Comparison of ENCODE assay signal across 29 cellular contexts in the genomic region with DNA sequence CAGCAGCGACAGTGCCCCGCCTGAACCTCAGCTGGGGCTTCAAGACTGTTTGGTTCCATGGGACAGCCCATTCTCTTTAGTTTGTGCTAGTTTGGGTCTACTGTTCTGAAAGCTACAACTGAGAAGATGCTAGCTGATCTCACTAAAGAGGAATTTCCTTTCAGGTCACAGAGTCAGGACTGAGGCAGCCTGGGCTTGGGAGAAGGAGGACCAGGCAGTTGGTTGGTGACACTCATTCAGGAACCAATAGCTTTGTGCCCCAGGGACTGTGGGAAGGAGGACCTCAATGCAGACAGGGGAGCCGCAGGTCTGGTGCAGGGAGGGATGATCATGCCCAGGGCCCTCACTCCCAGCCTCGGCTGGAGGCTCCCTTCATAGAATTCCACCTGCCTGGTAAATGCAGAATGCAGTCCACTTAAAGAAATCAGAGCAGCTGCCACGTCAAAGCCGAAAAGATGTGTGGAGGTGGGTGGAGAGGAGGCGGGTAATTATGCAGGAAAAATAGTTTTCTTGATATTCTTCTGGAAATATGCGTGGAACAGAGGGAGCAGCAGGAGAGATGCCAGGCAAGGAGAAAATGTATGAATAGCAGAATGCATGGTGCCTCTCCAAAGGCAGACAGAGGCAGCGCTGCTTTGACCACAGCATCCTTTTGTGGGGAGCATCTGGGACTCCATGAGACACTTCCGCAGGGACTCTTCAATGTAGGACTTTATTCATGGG. TPM values are rescaled to one million over a fixed set of nuclear protein-coding genes. Genes with fewer than 3 reads are reported as not detected.
A peak's percentile ranks its signal among the peaks of the same experiment; 100 is the strongest.
DNase-seq lines count a peak whose midpoint lies in the region; ATAC-seq and TF ChIP-seq lines count a peak whose summit lies in the region.
"Had no signal": no experiment of that assay in that cellular context is flagged by ENCODE, and none has a peak within 500 bp of the region (broad histone marks: within the 10 kb centered on the region; RNA-seq: fewer than 3 reads in every experiment).

No MANE protein-coding gene starts in this region.

- no peak for TF ChIP-seq CTCF in chondrocyte (IDR thresholded peaks at IDR 0.05)

- ATAC-seq in GM18520 (IDR thresholded peaks at IDR 0.05; ENCODE audit: unreplicated experiment) (no peak), esophagus mucosa (no peak), GM21825 (IDR thresholded peaks at IDR 0.05; ENCODE audit: unreplicated experiment) (no peak)
- ATAC-seq: activated CD4-positive, CD25-positive, alpha-beta regulatory T cell treated with anti-CD3 and anti-CD28 coated beads, Interleukin-2, amount 50 U/mL, for 24 hours; CD8-positive, alpha-beta T cell; gastroesophageal sphincter; HCT116 had no signal

- WGBS in GM23248 (ENCODE audit: low coverage in 1 of 2, low lambda C conversion rate in 2 of 2, missing lambda C conversion rate in 2 of 2), 2 experiments = 56 to 58% methylated on average over 10 of the region's 10 CpGs

- H3K9me2 ChIP-seq in GM23248 (ENCODE audit: insufficient read depth) = no peaks in the 10 kb centered on the region

- H3K79me2 ChIP-seq in GM23248 (ENCODE audit: insufficient read depth) = no peaks in the 10 kb centered on the region

- no peaks in the 10 kb centered on the region for H3K36me3 Mint-ChIP-seq in chondrocyte (ENCODE audit: low read depth)
- H3K36me3 Mint-ChIP-seq in activated CD4-positive, alpha-beta T cell treated with anti-CD3 and anti-CD28 coated beads, Interleukin-2, amount 10 ng/mL, durations not matched to agents 24 days and 14 days (ENCODE audit: low read depth) = no peaks in the 10 kb centered on the region
- H3K36me3 Mint-ChIP-seq: activated naive CD4-positive, alpha-beta T cell treated with anti-CD3 and anti-CD28 coated beads, Interleukin-2, amount 10 ng/mL, durations not matched to agents 7 days and 5 days; brain; CD8-positive, alpha-beta T cell; immature natural killer cell had no signal

- no peak overlapping the region for H3K4me2 ChIP-seq in GM23248 (ENCODE audit: unreplicated experiment)

- no peaks in the 10 kb centered on the region for H3K9me3 ChIP-seq in GM23248 (ENCODE audit: low read depth)
- H3K9me3 ChIP-seq: gastroesophageal sphincter, left ventricle myocardium inferior, Peyer's patch, prostate gland, sigmoid colon had no signal

- no peaks in the 10 kb centered on the region for H4K20me1 ChIP-seq in GM23248 (ENCODE audit: insufficient read depth)

- H3K9me3 Mint-ChIP-seq in chondrocyte (ENCODE audit: low read depth) = no peaks in the 10 kb centered on the region
- H3K9me3 Mint-ChIP-seq in activated CD4-positive, alpha-beta T cell treated with anti-CD3 and anti-CD28 coated beads, Interleukin-2, amount 10 ng/mL, durations not matched to agents 24 days and 14 days = no peaks in the 10 kb centered on the region
- H3K9me3 Mint-ChIP-seq: activated naive CD4-positive, alpha-beta T cell treated with anti-CD3 and anti-CD28 coated beads, Interleukin-2, amount 10 ng/mL, durations not matched to agents 7 days and 5 days; CD8-positive, alpha-beta T cell; immature natural killer cell had no signal

- intact Hi-C loops in activated CD4-positive, alpha-beta T cell treated with anti-CD3 and anti-CD28 coated beads, Interleukin-2, amount 10 ng/mL, durations not matched to agents 24 days and 14 days (cut with micrococcal nuclease) = no loop called here

- no peak overlapping the region for H3K9ac ChIP-seq in GM23248

- no peaks in the 10 kb centered on the region for H3F3A ChIP-seq in GM23248 (ENCODE audit: insufficient read depth)

- no peaks in the 10 kb centered on the region for H3K36me3 ChIP-seq in GM23248 (ENCODE audit: low read depth)
- H3K36me3 ChIP-seq: gastroesophageal sphincter, left ventricle myocardium inferior, Peyer's patch, prostate gland, sigmoid colon had no signal

- no peak overlapping the region for H2AFZ ChIP-seq in GM23248

- in situ Hi-C loops in GM23248 (cut with MboI) = loop anchor here (10.0 kb wide), 1 partner anchor 112 kb away; no protein-coding TSS in a partner anchor

- H3K4me3 Mint-ChIP-seq in chondrocyte (ENCODE audit: unreplicated experiment) = no peak overlapping the region
- no peak overlapping the region for H3K4me3 Mint-ChIP-seq in activated CD4-positive, alpha-beta T cell treated with anti-CD3 and anti-CD28 coated beads, Interleukin-2, amount 10 ng/mL, durations not matched to agents 24 days and 14 days
- H3K4me3 Mint-ChIP-seq: activated naive CD4-positive, alpha-beta T cell treated with anti-CD3 and anti-CD28 coated beads, Interleukin-2, amount 10 ng/mL, durations not matched to agents 7 days and 5 days; B cell; brain; CD8-positive, alpha-beta T cell; immature natural killer cell had no signal

- H3K4me1 ChIP-seq in GM23248 (ENCODE audit: insufficient read depth) = peaks cover 6% of the 10 kb centered on the region; the same call in 1 of the 2 replicates
- H3K4me1 ChIP-seq: prostate gland had no signal

- peak overlapping the region; percentile 22 for H3K27ac Mint-ChIP-seq in chondrocyte (ENCODE audit: unreplicated experiment)
- no peak overlapping the region for H3K27ac Mint-ChIP-seq in activated CD4-positive, alpha-beta T cell treated with anti-CD3 and anti-CD28 coated beads, Interleukin-2, amount 10 ng/mL, durations not matched to agents 24 days and 14 days
- H3K27ac Mint-ChIP-seq: activated naive CD4-positive, alpha-beta T cell treated with anti-CD3 and anti-CD28 coated beads, Interleukin-2, amount 10 ng/mL, durations not matched to agents 7 days and 5 days; B cell; brain; CD8-positive, alpha-beta T cell; immature natural killer cell had no signal

- DNase-seq in AG08395 (ENCODE audit: low spot score) = peak; percentile 58
- peak; percentile 57 for DNase-seq in GM23248
- no peak for DNase-seq in chondrocyte (ENCODE audit: low spot score)
- peak; percentile 64 for DNase-seq in occipital lobe (lab: John Stamatoyannopoulos, UW)
- DNase-seq in activated CD4-positive, alpha-beta T cell treated with anti-CD3 and anti-CD28 coated beads, Interleukin-2, amount 10 ng/mL, durations not matched to agents 24 days and 14 days = no peak
- DNase-seq: activated CD4-positive, alpha-beta T cell treated with anti-CD3 and anti-CD28 coated beads, Interleukin-2, amount 50 U/mL, for 48 hours; activated CD8-positive, alpha-beta memory T cell treated with anti-CD3 and anti-CD28 coated beads, Interleukin-2, amount 50 U/mL, for 48 hours; activated naive CD4-positive, alpha-beta T cell treated with anti-CD3 and anti-CD28 coated beads, Interleukin-2, amount 10 ng/mL, durations not matched to agents 7 days and 5 days; CD8-positive, alpha-beta T cell; immature natural killer cell; left ventricle myocardium inferior; NCI-H1048; NCI-H446; NCI-H748 treated with DMSO at 0.1 percent for 48 hours; Peyer's patch; SHP77; sigmoid colon; stimulated activated CD4-positive, alpha-beta T cell treated with anti-CD3 and anti-CD28 coated beads, Interleukin-4, amount 100 ng/mL, for 24 hours; trophoblast cell had no signal

- no peak overlapping the region for H3K4me3 ChIP-seq in GM23248
- H3K4me3 ChIP-seq: gastroesophageal sphincter, left ventricle myocardium inferior, Peyer's patch, prostate gland, sigmoid colon had no signal

- H3K27ac ChIP-seq in GM23248 = no peak overlapping the region
- H3K27ac ChIP-seq: gastroesophageal sphincter, left ventricle myocardium inferior, Peyer's patch, prostate gland, sigmoid colon had no signal

- peaks cover 9% of the 10 kb centered on the region for H3K4me1 Mint-ChIP-seq in chondrocyte (ENCODE audit: low read depth)
- H3K4me1 Mint-ChIP-seq in activated CD4-positive, alpha-beta T cell treated with anti-CD3 and anti-CD28 coated beads, Interleukin-2, amount 10 ng/mL, durations not matched to agents 24 days and 14 days = peaks cover 2% of the 10 kb centered on the region
- H3K4me1 Mint-ChIP-seq: immature natural killer cell had no signal

- peaks cover 18% of the 10 kb centered on the region for H3K27me3 Mint-ChIP-seq in chondrocyte (ENCODE audit: low read depth)
- H3K27me3 Mint-ChIP-seq in activated CD4-positive, alpha-beta T cell treated with anti-CD3 and anti-CD28 coated beads, Interleukin-2, amount 10 ng/mL, durations not matched to agents 24 days and 14 days = peaks cover 30% of the 10 kb centered on the region
- H3K27me3 Mint-ChIP-seq: B cell had no signal

- no peaks in the 10 kb centered on the region; the same call in 1 of the 2 replicates for H3K27me3 ChIP-seq in GM23248 (replicated peaks; ENCODE audit: insufficient read depth)
- H3K27me3 ChIP-seq: Peyer's patch had no signal

RNA-seq across cellular contexts. Expression of a gene that starts 32.6 kb away (rescaled TPM):
- 20.6 and 52.4 TPM in 2 replicates for total RNA-seq in GM23248 (2014; rRNA removed; shearing (Covaris generic))
- polyA plus RNA-seq in GM23248 (2016; fragmentation: Nextera tagmentation; extraction: Ambion mirVana) = 11.9 and 15.6 TPM in 2 replicates
- total RNA-seq in chondrocyte = 29.7 to 35.1 TPM (median 32.5 TPM) in 3 replicates
- total RNA-seq in occipital lobe = 89.4 TPM
- total RNA-seq in activated CD4-positive, alpha-beta T cell treated with anti-CD3 and anti-CD28 coated beads, Interleukin-2, amount 10 ng/mL, durations not matched to agents 24 days and 14 days = 19.0 and 20.2 TPM in 2 replicates
- total RNA-seq in esophagus mucosa = 12.0 TPM

RNA-seq across cellular contexts. Expression of a gene that starts 58.2 kb away (rescaled TPM):
- total RNA-seq in GM23248 (2014; rRNA removed; shearing (Covaris generic)) = 0.32 TPM in 1 of 2 replicates, not detected in the other
- polyA plus RNA-seq in GM23248 (2016; fragmentation: Nextera tagmentation; extraction: Ambion mirVana) = 0.24 and 0.32 TPM in 2 replicates
- total RNA-seq in chondrocyte (0.07 TPM in 1 of 3 replicates, not detected in the others), occipital lobe (67.2 TPM), esophagus mucosa (0.52 TPM)
- total RNA-seq in activated CD4-positive, alpha-beta T cell treated with anti-CD3 and anti-CD28 coated beads, Interleukin-2, amount 10 ng/mL, durations not matched to agents 24 days and 14 days = 0.09 and 0.40 TPM in 2 replicates
- total RNA-seq: myocyte had no signal

Comparison
In these comparisons a context has a peak if more than half of its experiments do, and no peak if none do; other contexts are left out.
1. DNase-seq: peak in AG08395 (single experiment), GM23248 (single experiment) and occipital lobe (single experiment); none in chondrocyte (single experiment) and activated CD4-positive, alpha-beta T cell treated with anti-CD3 and anti-CD28 coated beads, Interleukin-2, amount 10 ng/mL, durations not matched to agents 24 days and 14 days (single experiment).
2. RNA of a gene that starts 58.2 kb away (total RNA-seq): 67.2 TPM in occipital lobe (single experiment); 0.52 TPM in esophagus mucosa (single experiment), 0.32 TPM in GM23248, 0.09 to 0.40 TPM in activated CD4-positive, alpha-beta T cell treated with anti-CD3 and anti-CD28 coated beads, Interleukin-2, amount 10 ng/mL, durations not matched to agents 24 days and 14 days and 0.07 TPM in chondrocyte; every median in the first group is over 10 times any median in the second.